ENCODE assay signal across 8 cellular contexts in genomic region chr14:29222671-29223268, GRCh38.
A peak's percentile ranks its signal among the peaks of the same experiment; 100 is the strongest.
DNase-seq lines count a peak whose midpoint lies in the region; ATAC-seq, FAIRE-seq and TF ChIP-seq lines count a peak whose summit lies in the region.

No MANE protein-coding gene starts in this region.

- DNase-seq in D721Med (ENCODE audit: insufficient read length, low spot score) (no peak), Kasumi-1 (lab: John Stamatoyannopoulos, UW) (peak; percentile 67 to 74), kidney glomerular epithelial cell (lab: John Stamatoyannopoulos, UW) (peak; percentile 12), posterior vena cava (ENCODE audit: low spot score) (no peak)
- DNase-seq in activated CD4-positive, alpha-beta T cell treated with anti-CD3 and anti-CD28 coated beads for 1 hour = no peak

- intact Hi-C loops in posterior vena cava (cut with DNase I) = no loop called here

- peak; percentile 94 for FAIRE-seq in D721Med (lab: Jason Lieb, UNC)

- peak; percentile 88 for TF ChIP-seq CTCF in D721Med (IDR thresholded peaks at IDR 0.05; ENCODE audit: insufficient read depth, missing control alignments)

- ATAC-seq in SK-N-SH treated with all-trans-retinoic acid at 6 μM for 48 hours = peak; percentile 90
- no peak for ATAC-seq in GM21526 (IDR thresholded peaks at IDR 0.05; ENCODE audit: low FRiP score, unreplicated experiment)
- ATAC-seq in GM18870 (IDR thresholded peaks at IDR 0.05; ENCODE audit: unreplicated experiment) = no peak

TF ChIP-seq in SK-N-SH treated with all-trans-retinoic acid at 6 μM for 48 hours, 23 proteins besides CTCF, POLR2A, EP300 and RAD21:
- TF ChIP-seq ZFP3 (CRISPR knock-in tag; IDR thresholded peaks at IDR 0.05) (no peak), ESRRG (CRISPR knock-in tag; IDR thresholded peaks at IDR 0.05) (no peak), ZFP30 (CRISPR knock-in tag; IDR thresholded peaks at IDR 0.05) (no peak), SNAI2 (CRISPR knock-in tag; IDR thresholded peaks at IDR 0.05) (no peak), POU6F1 (CRISPR knock-in tag; IDR thresholded peaks at IDR 0.05; ENCODE audit: borderline replicate concordance, low read depth) (no peak), RARB (CRISPR knock-in tag; IDR thresholded peaks at IDR 0.05) (no peak)
TF ChIP-seq in SK-N-SH treated with all-trans-retinoic acid at 6 μM for 48 hours: peak in this region for 0.

Comparison
In these comparisons a context has a peak if more than half of its experiments do, and no peak if none do; other contexts are left out.
1. DNase-seq: peak in Kasumi-1 (2 of 2) and kidney glomerular epithelial cell (single experiment); none in D721Med (single experiment), activated CD4-positive, alpha-beta T cell treated with anti-CD3 and anti-CD28 coated beads for 1 hour (single experiment) and posterior vena cava (single experiment).